ENCODE assay signal across 28 cellular contexts in the genomic region with DNA sequence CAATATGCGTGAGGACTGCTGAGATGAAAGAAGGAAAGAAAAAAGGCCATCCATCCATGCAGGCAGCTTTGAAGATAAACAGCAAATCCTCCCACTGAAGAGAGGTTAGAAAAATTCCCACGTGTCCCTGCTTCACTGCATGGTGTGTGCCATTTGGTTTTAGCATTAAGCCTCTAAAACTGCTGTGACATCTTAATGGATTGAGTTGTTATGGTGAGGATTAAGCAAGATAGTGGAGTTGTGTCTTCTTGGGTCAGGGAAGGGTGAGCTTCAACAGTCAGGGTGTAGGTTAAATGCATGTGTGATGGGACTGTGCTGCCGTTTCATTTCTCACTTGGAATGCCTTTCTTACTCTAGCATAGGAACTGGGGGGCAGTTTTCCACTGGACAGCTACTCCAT. TPM values are rescaled to one million over a fixed set of nuclear protein-coding genes. Genes with fewer than 3 reads are reported as not detected.
"Had no signal": no experiment of that assay in that cellular context is flagged by ENCODE, and none has a peak within 500 bp of the region (broad histone marks: within the 10 kb centered on the region; RNA-seq: fewer than 3 reads in every experiment).

No MANE protein-coding gene starts in this region.

- H3K27me3 ChIP-seq: ascending aorta, body of pancreas, Peyer's patch, SJCRH30 had no signal

- H3K4me3 ChIP-seq: ascending aorta, body of pancreas, Peyer's patch, SJCRH30 had no signal

- H3K4me3 Mint-ChIP-seq: activated naive CD4-positive, alpha-beta T cell treated with anti-CD3 and anti-CD28 coated beads, Interleukin-2, amount 50 U/mL, for 24 hours; WTC11 had no signal

- H3K27ac Mint-ChIP-seq: activated naive CD4-positive, alpha-beta T cell treated with anti-CD3 and anti-CD28 coated beads, Interleukin-2, amount 50 U/mL, for 24 hours; WTC11 had no signal

- H3K9me3 ChIP-seq: ascending aorta, body of pancreas, Peyer's patch, SJCRH30, SK-N-SH had no signal

- H3K4me1 ChIP-seq: ascending aorta, body of pancreas, Peyer's patch had no signal

- H3K27ac ChIP-seq: ascending aorta, body of pancreas, KMS-11, Peyer's patch, RWPE1, SJCRH30 had no signal

- H3K36me3 ChIP-seq: ascending aorta, Peyer's patch, SJCRH30 had no signal

- H3K9me3 Mint-ChIP-seq: activated naive CD4-positive, alpha-beta T cell treated with anti-CD3 and anti-CD28 coated beads, Interleukin-2, amount 50 U/mL, for 24 hours; WTC11 had no signal

- H3K27me3 Mint-ChIP-seq: activated naive CD4-positive, alpha-beta T cell treated with anti-CD3 and anti-CD28 coated beads, Interleukin-2, amount 50 U/mL, for 24 hours had no signal

- H3K36me3 Mint-ChIP-seq: WTC11 had no signal

- ATAC-seq: body of pancreas, WTC11 had no signal

- H3K9ac ChIP-seq: KMS-11, SK-N-SH had no signal

- DNase-seq: activated CD4-positive, alpha-beta T cell treated with anti-CD3 and anti-CD28 coated beads for 48 hours; activated CD4-positive, alpha-beta T cell treated with anti-CD3 and anti-CD28 coated beads, Interleukin-2, amount 50 U/mL, for 48 hours; activated CD4-positive, CD25-positive, alpha-beta regulatory T cell treated with anti-CD3 and anti-CD28 coated beads, Interleukin-2, amount 50 U/mL, for 72 hours; activated effector memory CD4-positive, alpha-beta T cell treated with Interleukin-2 at 50 U/mL for 16 hours; activated naive CD4-positive, alpha-beta T cell; activated T-cell treated with anti-CD3 and anti-CD28 coated beads for 4 hours; amniotic stem cell; body of pancreas; NCI-H1092 treated with DMSO at 0.1 percent for 48 hours; NCI-H1417 treated with DMSO at 0.1 percent for 48 hours; NCI-H1694; NCI-H2029; NCI-H2107; NCI-H2171 treated with DMSO at 0.1 percent for 48 hours; NCI-H226; NCI-H510A; NCI-H526 treated with DMSO at 0.1 percent for 48 hours; Peyer's patch; Right ventricle myocardium superior; SK-N-SH; T-helper 1 cell had no signal

RNA-seq across cellular contexts. Expression of gene ZNF831, which starts 50.5 kb away (rescaled TPM):
- total RNA-seq: MCF 10A had no signal
- polyA plus RNA-seq: SK-N-SH had no signal
